9 cellular contexts compared by ENCODE assay signal in the genomic region with DNA sequence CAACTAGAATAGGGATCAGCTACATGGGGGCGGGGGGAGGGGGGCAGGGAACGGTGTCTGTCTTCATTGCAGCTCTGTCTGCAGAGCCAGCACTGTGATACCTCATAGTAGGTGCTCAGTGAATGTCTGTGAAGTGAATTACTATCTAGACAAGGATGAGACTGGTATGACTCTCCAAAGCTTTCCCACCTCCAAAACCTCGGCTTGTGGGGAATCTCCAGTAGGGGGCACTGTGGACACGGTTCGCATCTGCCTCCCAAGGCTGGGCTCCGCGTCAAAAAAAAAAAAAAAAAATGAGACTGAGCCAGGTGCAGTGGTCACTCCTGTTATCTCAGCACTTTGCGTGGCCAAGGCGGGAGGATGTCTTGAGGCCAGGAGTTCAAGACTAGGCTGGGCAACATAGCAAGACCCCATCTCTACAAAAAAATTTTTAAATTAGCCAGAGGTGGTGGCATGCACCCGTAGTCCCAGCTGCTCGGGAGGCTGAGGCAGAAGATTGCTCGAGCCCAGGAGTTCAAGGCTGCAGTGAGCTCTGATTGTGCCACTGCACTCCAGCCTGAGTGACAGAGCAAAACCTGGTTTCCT. TPM values are rescaled to one million over a fixed set of nuclear protein-coding genes. Genes with fewer than 3 reads are reported as not detected.
DNase-seq lines count a peak whose midpoint lies in the region; ATAC-seq and TF ChIP-seq lines count a peak whose summit lies in the region.
"Had no signal": no experiment of that assay in that cellular context is flagged by ENCODE, and none has a peak within 500 bp of the region (broad histone marks: within the 10 kb centered on the region; RNA-seq: fewer than 3 reads in every experiment).

No MANE protein-coding gene starts in this region.

- intact Hi-C loops in OCI-LY7 (cut with micrococcal nuclease; ENCODE audit: unreplicated experiment) = no loop called here
- intact Hi-C loops in vagina (cut with DNase I) = loop anchor here (5.0 kb wide), 1 partner anchor 42 kb away; no protein-coding TSS in a partner anchor

- no peaks in the 10 kb centered on the region for H3K27me3 ChIP-seq in vagina

- H2AFZ ChIP-seq in OCI-LY7 (ENCODE audit: low read length) = no peak overlapping the region

- 0 out of 2 replicates have a peak, but pooled peaks cover 5% of the 10 kb centered on the region for H3K79me2 ChIP-seq in OCI-LY7 (ENCODE audit: insufficient read depth, low read depth, low read length)

- peak; percentile 73 for TF ChIP-seq CTCF in OCI-LY7 (conservative IDR thresholded peaks at IDR 0.05; ENCODE audit: low read length)
- TF ChIP-seq CTCF in vagina (IDR thresholded peaks at IDR 0.05) = peak in 2 of 3 experiments; percentile 39 to 50

- ATAC-seq in GM18498 (IDR thresholded peaks at IDR 0.05; ENCODE audit: unreplicated experiment) = no peak

- POLR2A ChIA-PET in OCI-LY7 (lab: Charles Lee) = interaction anchor here (0.6 kb wide), 1 partner anchor 11 kb away, joined by 3 read pairs; no protein-coding TSS in a partner anchor

- CTCF ChIA-PET in OCI-LY7 (lab: Charles Lee; ENCODE audit: unreplicated experiment) = interaction anchor here (0.6 kb wide), 1 partner anchor 1036 kb away, joined by 3 read pairs; no protein-coding TSS in a partner anchor

- no peak for TF ChIP-seq POLR2A in vagina (IDR thresholded peaks at IDR 0.05)

- no peaks in the 10 kb centered on the region for H3K9me2 ChIP-seq in OCI-LY7 (ENCODE audit: insufficient read depth, low read length)

- H3K4me3 ChIP-seq in OCI-LY7 (ENCODE audit: low read depth, low read length, poor library complexity, severe bottlenecking) (no peak overlapping the region), vagina (no peak overlapping the region)

- H4K20me1 ChIP-seq in OCI-LY7 (ENCODE audit: insufficient read depth, low read length) = peaks cover 17% of the 10 kb centered on the region; the same call in 1 of the 2 replicates

- peak; percentile 27 for DNase-seq in activated T-cell treated with anti-CD3 and anti-CD28 coated beads for 24 hours (ENCODE audit: low read depth)
- no peak for DNase-seq in activated T-cell treated with anti-CD3 and anti-CD28 coated beads, Interleukin-2, amount 50 U/mL, for 1 hour
- DNase-seq in OCI-LY7 (ENCODE audit: low spot score) = no peak
- DNase-seq in cerebellar cortex (ENCODE audit: low spot score) = peak; percentile 51
- peak; percentile 79 to 80 for DNase-seq in lung microvascular endothelial cell (ENCODE audit: low read depth in 2 of 2)
- no peak for DNase-seq in vagina (ENCODE audit: extremely low spot score in 2 of 2)
- no peak for DNase-seq in DMS114 treated with DMSO at 0.1 percent for 48 hours (lab: John Stamatoyannopoulos, UW; ENCODE audit: unreplicated experiment)
- DNase-seq: stimulated activated naive B cell treated with anti-CD40 and anti-IgM and Interleukin-4, amounts not matched to agents 10 μg/mL and 1 μg/mL and 100 μg/mL, for 72 hours had no signal

- no peak overlapping the region for H3K27ac ChIP-seq in OCI-LY7 (ENCODE audit: low read depth, low read length, poor library complexity, severe bottlenecking)
- H3K27ac ChIP-seq in vagina = no peak overlapping the region

- H3K4me2 ChIP-seq in OCI-LY7 (ENCODE audit: low read length) = no peak overlapping the region

- H3K9me3 ChIP-seq in OCI-LY7 (ENCODE audit: low read length) (no peaks in the 10 kb centered on the region), vagina (no peaks in the 10 kb centered on the region)

- H3K4me1 ChIP-seq in OCI-LY7 (ENCODE audit: insufficient read depth, low read length, poor library complexity, severe bottlenecking) (no peaks in the 10 kb centered on the region), vagina (peaks cover 7% of the 10 kb centered on the region)

- BruUV-seq in OCI-LY7 (replicated peaks; lab: Mats Ljungman, UMichigan) = no TSS peak

- H3K36me3 ChIP-seq in OCI-LY7 (ENCODE audit: insufficient read depth, low read length) = peaks cover 20% of the 10 kb centered on the region
- H3K36me3 ChIP-seq in vagina = no peaks in the 10 kb centered on the region

RNA-seq across cellular contexts. Expression of a gene that starts 9.6 kb away (rescaled TPM):
- 15.6 and 16.7 TPM in 2 replicates for total RNA-seq in OCI-LY7 (2014; rRNA removed; shearing (Covaris generic))
- total RNA-seq in OCI-LY7 (2022) (47.3 and 51.9 TPM in 2 replicates), lung microvascular endothelial cell (9.2 and 18.3 TPM in 2 replicates), vagina (19.4 TPM)

RNA-seq across cellular contexts. Expression of a gene that starts 32.0 kb away (rescaled TPM):
- total RNA-seq in OCI-LY7 (2014; rRNA removed; shearing (Covaris generic)) = not detected in 2 replicates
- total RNA-seq in OCI-LY7 (2022) (0.30 and 0.42 TPM in 2 replicates), lung microvascular endothelial cell (68.3 and 170 TPM in 2 replicates), vagina (14.7 TPM)

RNA-seq across cellular contexts. Expression of a gene that starts 59.4 kb away (rescaled TPM):
- 57.9 and 88.0 TPM in 2 replicates for total RNA-seq in OCI-LY7 (2014; rRNA removed; shearing (Covaris generic))
- total RNA-seq in OCI-LY7 (2022) = 58.3 and 67.3 TPM in 2 replicates
- total RNA-seq in lung microvascular endothelial cell = 110 and 155 TPM in 2 replicates
- total RNA-seq in vagina = 42.5 TPM

Comparison
In these comparisons a context has a peak if more than half of its experiments do, and no peak if none do; other contexts are left out.
1. DNase-seq: peak in activated T-cell treated with anti-CD3 and anti-CD28 coated beads for 24 hours (single experiment), cerebellar cortex (single experiment) and lung microvascular endothelial cell (2 of 2); none in activated T-cell treated with anti-CD3 and anti-CD28 coated beads, Interleukin-2, amount 50 U/mL, for 1 hour (single experiment), OCI-LY7 (single experiment), vagina (0 of 2) and DMS114 treated with DMSO at 0.1 percent for 48 hours (single experiment).
2. RNA of a gene that starts 32.0 kb away (total RNA-seq): 68.3 to 170 TPM in lung microvascular endothelial cell and 14.7 TPM in vagina (single experiment); 0.30 to 0.42 TPM in OCI-LY7; every median in the first group is over 10 times any median in the second.